ENCODE assay signal across 1 cellular context in genomic region chr7:591856-592628, GRCh38.
TF ChIP-seq lines count a peak whose summit lies in the region.

No MANE protein-coding gene starts in this region.

TF ChIP-seq in K562, 482 proteins besides CTCF, POLR2A, EP300 and RAD21 (continued from another document and continues in another):
- TF ChIP-seq ZBTB49 (CRISPR knock-in tag; IDR thresholded peaks at IDR 0.05; ENCODE audit: borderline replicate concordance): no peak
- TF ChIP-seq FOXK1 (CRISPR knock-in tag; IDR thresholded peaks at IDR 0.05; ENCODE audit: borderline replicate concordance): no peak
- TF ChIP-seq SLC30A9 (CRISPR knock-in tag; IDR thresholded peaks at IDR 0.05): no peak
- no peak for TF ChIP-seq GATAD2A (IDR thresholded peaks at IDR 0.05)
- TF ChIP-seq CBX1 (IDR thresholded peaks at IDR 0.05; ENCODE audit: low read depth): no peak
- TF ChIP-seq NR2C2 (CRISPR knock-in tag; IDR thresholded peaks at IDR 0.05): no peak
- TF ChIP-seq NR2C2 (tag; IDR thresholded peaks at IDR 0.05): peak; percentile 58; the same call in 1 of the 2 replicates
- no peak for TF ChIP-seq RFX5 (IDR thresholded peaks at IDR 0.05; ENCODE audit: low read depth, low read length)
- no peak for TF ChIP-seq NCOR1 (IDR thresholded peaks at IDR 0.05)
- TF ChIP-seq MCM5 (IDR thresholded peaks at IDR 0.05; ENCODE audit: low read depth): no peak
- TF ChIP-seq TAF15 (IDR thresholded peaks at IDR 0.05; ENCODE audit: low read depth, low read length): no peak
- no peak for TF ChIP-seq ZNF280A (IDR thresholded peaks at IDR 0.05; ENCODE audit: low read depth, partially characterized antibody)
- no peak for TF ChIP-seq KLF16 (IDR thresholded peaks at IDR 0.05)
- TF ChIP-seq ZNF316 (IDR thresholded peaks at IDR 0.05): peak; percentile 90
- TF ChIP-seq SMARCA4 (IDR thresholded peaks at IDR 0.05): peak; percentile 74
- no peak for TF ChIP-seq SMC3 (conservative IDR thresholded peaks at IDR 0.05; ENCODE audit: insufficient read depth, low read depth, low read length)
- no peak for TF ChIP-seq PATZ1 (CRISPR knock-in tag; IDR thresholded peaks at IDR 0.05; ENCODE audit: borderline replicate concordance)
- TF ChIP-seq TRIM24 (IDR thresholded peaks at IDR 0.05): peak in 1 of 2 experiments; percentile 59; a peak in 1 of 4 replicates
- no peak for TF ChIP-seq ZNF655 (CRISPR knock-in tag; IDR thresholded peaks at IDR 0.05)
- no peak for TF ChIP-seq SMARCC2 (IDR thresholded peaks at IDR 0.05; ENCODE audit: low read depth)
- no peak for TF ChIP-seq ELF4 (CRISPR knock-in tag; IDR thresholded peaks at IDR 0.05)
- TF ChIP-seq NR3C1 (CRISPR knock-in tag; IDR thresholded peaks at IDR 0.05): no peak
- no peak for TF ChIP-seq CBFA2T2 (conservative IDR thresholded peaks at IDR 0.05)
- TF ChIP-seq NUFIP1 (IDR thresholded peaks at IDR 0.05; ENCODE audit: partially characterized antibody): no peak
- TF ChIP-seq VEZF1 (CRISPR knock-in tag; IDR thresholded peaks at IDR 0.05): peak; percentile 77
- no peak for TF ChIP-seq ZNF780A (CRISPR knock-in tag; IDR thresholded peaks at IDR 0.05)
- TF ChIP-seq SUPT5H (IDR thresholded peaks at IDR 0.05): 0 out of 2 replicates have a peak, but pooled peaks have one; percentile 16
- TF ChIP-seq ZNF253 (CRISPR knock-in tag; conservative IDR thresholded peaks at IDR 0.05): no peak
- no peak for TF ChIP-seq CC2D1A (IDR thresholded peaks at IDR 0.05)
- no peak for TF ChIP-seq ELF2 (CRISPR knock-in tag; IDR thresholded peaks at IDR 0.05)
- no peak for TF ChIP-seq NCOA2 (IDR thresholded peaks at IDR 0.05; ENCODE audit: partially characterized antibody in 2 of 2)
- TF ChIP-seq FUS (optimal IDR thresholded peaks at IDR 0.05; ENCODE audit: low read depth, low read length): no peak
- no peak for TF ChIP-seq ZNF274 (IDR thresholded peaks at IDR 0.05; ENCODE audit: borderline replicate concordance, low read depth, low read length)
- no peak for TF ChIP-seq ZNF707 (CRISPR knock-in tag; conservative IDR thresholded peaks at IDR 0.05)
- TF ChIP-seq ATF1 (CRISPR knock-in tag; IDR thresholded peaks at IDR 0.05): no peak
- TF ChIP-seq ATF1 (tag; IDR thresholded peaks at IDR 0.05): peak; percentile 29; the same call in 1 of the 2 replicates
- TF ChIP-seq ZNF12 (CRISPR knock-in tag; IDR thresholded peaks at IDR 0.05): no peak
- TF ChIP-seq SMAD4 (CRISPR knock-in tag; conservative IDR thresholded peaks at IDR 0.05): 0 out of 2 replicates have a peak, but pooled peaks have one; percentile 63
- TF ChIP-seq NR2F6 (CRISPR knock-in tag; IDR thresholded peaks at IDR 0.05): no peak
- TF ChIP-seq DEAF1 (CRISPR knock-in tag; IDR thresholded peaks at IDR 0.05): no peak
- no peak for TF ChIP-seq TAF9B (IDR thresholded peaks at IDR 0.05; ENCODE audit: partially characterized antibody)
- TF ChIP-seq NFYB (IDR thresholded peaks at IDR 0.05; ENCODE audit: extremely low read depth, insufficient read length): no peak
- TF ChIP-seq SNAPC5 (CRISPR knock-in tag; IDR thresholded peaks at IDR 0.05): no peak
- TF ChIP-seq RAD51 (IDR thresholded peaks at IDR 0.05; ENCODE audit: borderline replicate concordance, low read depth): no peak
- no peak for TF ChIP-seq ZNF197 (CRISPR knock-in tag; IDR thresholded peaks at IDR 0.05; ENCODE audit: low read depth)
- peak; percentile 35 for TF ChIP-seq CCNT2 (IDR thresholded peaks at IDR 0.05; ENCODE audit: borderline replicate concordance, extremely low read depth, insufficient read length, low read depth, low read length)
- 0 out of 4 replicates have a peak, but pooled peaks of 1 of the 2 experiments have one; percentile 12 for TF ChIP-seq MLLT1 (IDR thresholded peaks at IDR 0.05)
- no peak for TF ChIP-seq E2F3 (CRISPR knock-in tag; IDR thresholded peaks at IDR 0.05)
- no peak for TF ChIP-seq FOXJ3 (CRISPR knock-in tag; IDR thresholded peaks at IDR 0.05)
- no peak for TF ChIP-seq ZNF398 (CRISPR knock-in tag; IDR thresholded peaks at IDR 0.05)
- no peak for TF ChIP-seq ZBTB8A (IDR thresholded peaks at IDR 0.05; ENCODE audit: partially characterized antibody)
- no peak for TF ChIP-seq RBM34 (IDR thresholded peaks at IDR 0.05; ENCODE audit: borderline replicate concordance, insufficient read depth, low read length)
- TF ChIP-seq POLR2G (IDR thresholded peaks at IDR 0.05; ENCODE audit: low read depth, low read length): peak; percentile 71
- TF ChIP-seq MTF1 (CRISPR knock-in tag; IDR thresholded peaks at IDR 0.05; ENCODE audit: borderline replicate concordance): no peak
- TF ChIP-seq ETV6 (IDR thresholded peaks at IDR 0.05; ENCODE audit: borderline replicate concordance in 1 of 2, low read depth in 2 of 2, low read length in 1 of 2): no peak
- TF ChIP-seq ETV6 (CRISPR knock-in tag; IDR thresholded peaks at IDR 0.05; ENCODE audit: borderline replicate concordance): no peak
- TF ChIP-seq YY1 (IDR thresholded peaks at IDR 0.05; ENCODE audit: borderline replicate concordance in 1 of 3, control insufficient read depth in 1 of 3, extremely low read depth in 1 of 3, insufficient read depth in 3 of 3, insufficient read length in 1 of 3, insufficient replicate concordance in 2 of 3, low read depth in 1 of 3, low read length in 2 of 3): no peak
- no peak for TF ChIP-seq ZBTB5 (IDR thresholded peaks at IDR 0.05)
